In the genomic region with DNA sequence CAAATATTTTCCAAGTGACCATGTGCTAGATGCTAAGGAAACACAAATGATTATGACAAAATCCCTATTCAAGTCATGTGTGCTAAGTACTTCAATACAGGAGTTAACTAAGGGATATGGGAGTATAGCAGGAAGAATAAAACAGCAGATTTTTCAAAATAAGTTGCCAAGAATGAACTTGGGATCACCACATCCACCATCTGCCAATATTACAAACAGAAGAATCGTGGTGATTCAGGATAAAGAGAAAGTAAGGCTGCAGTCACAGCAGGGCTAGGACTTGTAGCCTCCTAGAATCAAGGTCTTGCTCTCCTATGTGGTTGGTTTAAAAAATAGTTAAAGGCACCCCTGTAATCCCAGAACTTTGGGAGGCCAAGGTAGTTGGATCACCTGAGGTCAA, we compare ENCODE assay signal across 21 cellular contexts. TPM values are rescaled to one million over a fixed set of nuclear protein-coding genes. Genes with fewer than 3 reads are reported as not detected.
DNase-seq lines count a peak whose midpoint lies in the region; ATAC-seq and TF ChIP-seq lines count a peak whose summit lies in the region.
"Had no signal": no experiment of that assay in that cellular context is flagged by ENCODE, and none has a peak within 500 bp of the region (broad histone marks: within the 10 kb centered on the region; RNA-seq: fewer than 3 reads in every experiment).

No MANE protein-coding gene starts in this region.

- peak overlapping the region; percentile 14 to 18 for H3K27ac ChIP-seq in testis
- H3K27ac ChIP-seq: BLaER1, upper lobe of left lung had no signal

- WGBS in testis, 2 donors: 26 to 31% methylated on average over 1 of the region's 1 CpG

- no peaks in the 10 kb centered on the region for H3K9me3 Mint-ChIP-seq in HFFc6
- H3K9me3 Mint-ChIP-seq in MCF 10A (ENCODE audit: unreplicated experiment): no peaks in the 10 kb centered on the region
- H3K9me3 Mint-ChIP-seq: activated T-cell treated with anti-CD3 and anti-CD28 coated beads, Interleukin-2, amount 50 U/mL, for 72 hours; natural killer cell treated with Interleukin-12 subunit alpha and Interleukin-12 subunit beta and Interleukin-15 and Interleukin-18, amount 100 ng/mL, for 72 hours had no signal

- H3K36me3 ChIP-seq in testis (ENCODE audit: low read depth, missing control alignments): no peaks in the 10 kb centered on the region
- H3K36me3 ChIP-seq: BLaER1, gastrocnemius medialis, upper lobe of left lung had no signal

- POLR2A ChIA-PET in MCF 10A (lab: Yijun Ruan, JAX): interaction anchor here (0.6 to 1.7 kb wide), 4 partner anchors 13 to 81 kb away, joined by 3 to 9 read pairs (median 6); partner anchors contain the start of gene MRTFA

- peaks cover 41% of the 10 kb centered on the region for H3K4me1 ChIP-seq in testis

- TF ChIP-seq CTCF in HFFc6 (IDR thresholded peaks at IDR 0.05): no peak
- no peak for TF ChIP-seq CTCF in MCF 10A (IDR thresholded peaks at IDR 0.05; ENCODE audit: unreplicated experiment)
- no peak for TF ChIP-seq CTCF in testis (IDR thresholded peaks at IDR 0.05)

- H3K27me3 ChIP-seq in testis: no peaks in the 10 kb centered on the region
- H3K27me3 ChIP-seq: BLaER1, gastrocnemius medialis, upper lobe of left lung had no signal

- H3K27ac Mint-ChIP-seq in HFFc6: peak overlapping the region; percentile 92
- peak overlapping the region; percentile 92 for H3K27ac Mint-ChIP-seq in MCF 10A (ENCODE audit: low read depth, unreplicated experiment)
- H3K27ac Mint-ChIP-seq: activated naive CD8-positive, alpha-beta T cell had no signal

- BruUV-seq in MCF 10A (replicated peaks; lab: Mats Ljungman, UMichigan): no TSS peak

- no peak overlapping the region for H3K4me3 ChIP-seq in testis
- H3K4me3 ChIP-seq: BLaER1, gastrocnemius medialis, upper lobe of left lung had no signal

- intact Hi-C loops in MCF 10A (cut with micrococcal nuclease): no loop called here
- intact Hi-C loops in testis (cut with DNase I; ENCODE audit: low total_unique reads): no loop called here

- CTCF ChIA-PET in MCF 10A (lab: Yijun Ruan, JAX): no interaction called here

- no peak for DNase-seq in HFFc6
- no peak for DNase-seq in MCF 10A (ENCODE audit: unreplicated experiment)
- peak; percentile 26 for DNase-seq in iris pigment epithelial cell (ENCODE audit: low read depth)
- DNase-seq in testis: no peak
- no peak for DNase-seq in inferior parietal cortex (ENCODE audit: extremely low spot score)
- DNase-seq in NCI-H2081 (lab: John Stamatoyannopoulos, UW): no peak
- DNase-seq: activated CD4-positive, CD25-positive, alpha-beta regulatory T cell treated with anti-CD3 and anti-CD28 coated beads, Interleukin-2, amount 50 U/mL, for 72 hours; activated T-cell treated with anti-CD3 and anti-CD28 coated beads, Interleukin-2, amount 50 U/mL, for 72 hours; cortex of kidney; gastrocnemius medialis; Karpas-422; NCI-H1105; NCI-H2081 treated with DMSO at 0.1 percent for 48 hours; NCI-H510A; stimulated activated naive CD4-positive, alpha-beta T cell treated with Interleukin-2 at 50 U/mL for 16 hours; upper lobe of left lung had no signal

- no peak for TF ChIP-seq POLR2A in testis (IDR thresholded peaks at IDR 0.05)

- H3K4me3 Mint-ChIP-seq in HFFc6 (peak overlapping the region; percentile 84), MCF 10A (ENCODE audit: unreplicated experiment) (no peak overlapping the region)
- H3K4me3 Mint-ChIP-seq: activated naive CD8-positive, alpha-beta T cell; brain; natural killer cell treated with Interleukin-12 subunit alpha and Interleukin-12 subunit beta and Interleukin-15 and Interleukin-18, amount 100 ng/mL, for 72 hours had no signal

- H3K27me3 Mint-ChIP-seq in HFFc6 (ENCODE audit: insufficient read depth): no peaks in the 10 kb centered on the region; the same call in 1 of the 2 replicates
- no peaks in the 10 kb centered on the region for H3K27me3 Mint-ChIP-seq in MCF 10A (ENCODE audit: insufficient read depth, unreplicated experiment)
- H3K27me3 Mint-ChIP-seq: activated naive CD8-positive, alpha-beta T cell; brain; natural killer cell treated with Interleukin-12 subunit alpha and Interleukin-12 subunit beta and Interleukin-15 and Interleukin-18, amount 100 ng/mL, for 72 hours had no signal

- no peaks in the 10 kb centered on the region for H3K36me3 Mint-ChIP-seq in HFFc6 (ENCODE audit: low read depth)
- peaks cover 6% of the 10 kb centered on the region for H3K36me3 Mint-ChIP-seq in MCF 10A (ENCODE audit: insufficient read depth, unreplicated experiment)
- H3K36me3 Mint-ChIP-seq: activated naive CD8-positive, alpha-beta T cell; natural killer cell treated with Interleukin-12 subunit alpha and Interleukin-12 subunit beta and Interleukin-15 and Interleukin-18, amount 100 ng/mL, for 72 hours had no signal

- H3K4me1 Mint-ChIP-seq in HFFc6 (ENCODE audit: low read depth) (peaks cover 84% of the 10 kb centered on the region), MCF 10A (ENCODE audit: insufficient read depth, unreplicated experiment) (peaks cover 19% of the 10 kb centered on the region)

- ATAC-seq in GM21619 (IDR thresholded peaks at IDR 0.05; ENCODE audit: unreplicated experiment): no peak
- ATAC-seq: activated T-cell treated with anti-CD3 and anti-CD28 coated beads, Interleukin-2, amount 50 U/mL, for 72 hours; gastrocnemius medialis; natural killer cell treated with Interleukin-12 subunit alpha and Interleukin-12 subunit beta and Interleukin-15 and Interleukin-18, amount 100 ng/mL, for 72 hours had no signal

- no peaks in the 10 kb centered on the region for H3K9me3 ChIP-seq in testis
- H3K9me3 ChIP-seq: BLaER1, gastrocnemius medialis, upper lobe of left lung had no signal

RNA-seq across cellular contexts. Expression of gene MRTFA, which starts 34.3 kb away (rescaled TPM):
- 10 to 100 TPM; 36.4 to 48.7 (median 42.2) TPM for total RNA-seq in HFFc6 (2021; fragmentation: NEBNext Ultra II Directional; extraction: Animal tissue kit (Norgen Biotek cat#: 25700))
- total RNA-seq in MCF 10A (2022) (47.2 and 52.7 TPM in 2 replicates), testis (100 to 1,000 TPM; 158 to 162 TPM)
- polyA plus RNA-seq in testis (ENCODE audit: insufficient read depth, low read depth, low replicate concordance): 59.5 TPM
